ENCODE assay signal across 31 cellular contexts in the genomic region with DNA sequence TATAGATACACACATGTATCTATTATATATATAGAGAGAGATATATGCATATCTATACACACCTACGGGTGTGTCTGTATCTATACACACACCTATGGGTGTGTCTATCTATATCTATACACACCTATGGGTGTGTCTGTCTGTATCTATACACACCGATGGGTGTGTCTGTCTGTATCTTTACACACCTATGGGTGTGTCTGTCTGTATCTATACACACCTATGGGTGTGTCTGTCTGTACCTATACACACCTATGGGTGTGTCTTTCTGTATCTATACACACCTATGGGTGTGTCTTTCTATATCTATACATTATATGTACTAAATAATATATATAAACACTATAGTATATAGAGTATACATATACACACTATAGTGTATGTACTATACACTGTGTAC.
"Had no signal": no experiment of that assay in that cellular context is flagged by ENCODE, and none has a peak within 500 bp of the region (broad histone marks: within the 10 kb centered on the region; RNA-seq: fewer than 3 reads in every experiment).

No MANE protein-coding gene starts in this region.

- H3K9me3 ChIP-seq: adrenal gland, ascending aorta, body of pancreas, breast epithelium had no signal

- DNase-seq: activated effector memory CD4-positive, alpha-beta T cell treated with anti-CD3 and anti-CD28 coated beads, Interleukin-2, amount 50 U/mL, for 16 hours; activated effector memory CD4-positive, alpha-beta T cell treated with Interleukin-2 at 50 U/mL for 16 hours; activated gamma-delta T cell; activated gamma-delta T cell treated with Interleukin-2 at 50 U/mL for 16 hours; activated naive CD4-positive, alpha-beta T cell; activated naive CD4-positive, alpha-beta T cell treated with anti-CD3 and anti-CD28 coated beads for 36 hours; activated naive CD4-positive, alpha-beta T cell treated with anti-CD3 and anti-CD28 coated beads, Interleukin-2, amount 10 ng/mL, durations not matched to agents 7 days and 5 days; activated naive CD4-positive, alpha-beta T cell treated with anti-CD3 and anti-CD28 coated beads, Interleukin-2, amount 50 U/mL, for 16 hours; activated naive CD4-positive, alpha-beta T cell treated with Interleukin-2 at 50 U/mL for 16 hours; activated naive CD8-positive, alpha-beta T cell treated with anti-CD3 and anti-CD28 coated beads for 36 hours; activated naive CD8-positive, alpha-beta T cell treated with anti-CD3 and anti-CD28 coated beads, Interleukin-2, amount 10 ng/mL, durations not matched to agents 7 days and 5 days; activated naive CD8-positive, alpha-beta T cell treated with anti-CD3 and anti-CD28 coated beads, Interleukin-2, amount 50 U/mL, for 24 hours; activated T-cell treated with anti-CD3 and anti-CD28 coated beads, Interleukin-2, amount 50 U/mL, for 24 hours; activated T-cell treated with anti-CD3 and anti-CD28 coated beads, Interleukin-2, amount 50 U/mL, for 4 hours; activated T-cell treated with anti-CD3 and anti-CD28 coated beads, Interleukin-2, amount 50 U/mL, for 48 hours; activated T-cell treated with anti-CD3 and anti-CD28 coated beads, Interleukin-2, amount 50 U/mL, for 72 hours; adrenal gland; amniotic stem cell; amygdala; anterior cingulate cortex; aorta; body of pancreas; brain microvascular endothelial cell; caudate nucleus; central memory CD4-positive, alpha-beta T cell; cerebellar nuclear complex had no signal

- H3K4me3 ChIP-seq: adrenal gland, ascending aorta, body of pancreas, breast epithelium, cardiac muscle cell had no signal

- H3K27ac ChIP-seq: adrenal gland, ascending aorta, body of pancreas, brain microvascular endothelial cell, breast epithelium, cardiac muscle cell had no signal

- H3K4me1 ChIP-seq: ascending aorta, body of pancreas, breast epithelium had no signal

- H3K27me3 ChIP-seq: adrenal gland, ascending aorta, body of pancreas, brain microvascular endothelial cell, breast epithelium, cardiac muscle cell had no signal

- H3K36me3 ChIP-seq: adrenal gland, ascending aorta, brain microvascular endothelial cell, cardiac muscle cell had no signal

- FAIRE-seq: astrocyte, bronchial epithelial cell had no signal
